ENCODE assay signal across 9 cellular contexts in genomic region chr9:33159760-33160127, GRCh38. TPM values are rescaled to one million over a fixed set of nuclear protein-coding genes. Genes with fewer than 3 reads are reported as not detected.
A peak's percentile ranks its signal among the peaks of the same experiment; 100 is the strongest.
DNase-seq lines count a peak whose midpoint lies in the region; ATAC-seq, FAIRE-seq and TF ChIP-seq lines count a peak whose summit lies in the region.
"Had no signal": no experiment of that assay in that cellular context is flagged by ENCODE, and none has a peak within 500 bp of the region (broad histone marks: within the 10 kb centered on the region; RNA-seq: fewer than 3 reads in every experiment).

No MANE protein-coding gene starts in this region.

- DNase-seq in T-helper 9 cell (peak; percentile 56), bronchial epithelial cell (ENCODE audit: low read depth) (peak; percentile 82), memory B cell (ENCODE audit: low spot score in 2 of 2) (peak; percentile 43 to 61), DMS79 treated with DMSO at 0.1 percent for 48 hours (lab: John Stamatoyannopoulos, UW) (no peak), DMS53 treated with DMSO at 0.1 percent for 48 hours (lab: John Stamatoyannopoulos, UW; ENCODE audit: unreplicated experiment) (no peak)
- peak; percentile 77 for DNase-seq in stimulated activated naive B cell treated with anti-CD40 and anti-IgM and Interleukin-4, amounts not matched to agents 10 μg/mL and 1 μg/mL and 100 μg/mL, for 72 hours

- TF ChIP-seq CTCF in bronchial epithelial cell (IDR thresholded peaks at IDR 0.05; ENCODE audit: insufficient read depth, low read length, severe bottlenecking), result no peak

- no peak for FAIRE-seq in bronchial epithelial cell (lab: Jason Lieb, UNC)
- FAIRE-seq: colon had no signal

- peak overlapping the region; percentile 95 for H3K27ac Mint-ChIP-seq in memory B cell
- H3K27ac Mint-ChIP-seq in stimulated activated naive B cell treated with anti-CD40 and anti-IgM and Interleukin-4, amounts not matched to agents 10 μg/mL and 1 μg/mL and 100 μg/mL, for 72 hours, result peak overlapping the region; percentile 97

- H3K27me3 Mint-ChIP-seq in memory B cell, result no peaks in the 10 kb centered on the region
- no peaks in the 10 kb centered on the region for H3K27me3 Mint-ChIP-seq in stimulated activated naive B cell treated with anti-CD40 and anti-IgM and Interleukin-4, amounts not matched to agents 10 μg/mL and 1 μg/mL and 100 μg/mL, for 72 hours

- ATAC-seq in GM18520 (IDR thresholded peaks at IDR 0.05; ENCODE audit: unreplicated experiment) (peak; percentile 22), HG03196 (IDR thresholded peaks at IDR 0.05; ENCODE audit: unreplicated experiment) (peak; percentile 30), memory B cell (ENCODE audit: low read depth) (peak; percentile 66)
- ATAC-seq in stimulated activated naive B cell treated with anti-CD40 and anti-IgM and Interleukin-4, amounts not matched to agents 10 μg/mL and 1 μg/mL and 100 μg/mL, for 72 hours (replicated peaks), result peak; percentile 70 to 73

- peaks cover 77% of the 10 kb centered on the region for H3K4me1 Mint-ChIP-seq in memory B cell
- peaks cover 68 to 91% of the 10 kb centered on the region in 2 donors for H3K4me1 Mint-ChIP-seq in stimulated activated naive B cell treated with anti-CD40 and anti-IgM and Interleukin-4, amounts not matched to agents 10 μg/mL and 1 μg/mL and 100 μg/mL, for 72 hours

- H3K9me3 Mint-ChIP-seq in memory B cell, result no peaks in the 10 kb centered on the region
- no peaks in the 10 kb centered on the region for H3K9me3 Mint-ChIP-seq in stimulated activated naive B cell treated with anti-CD40 and anti-IgM and Interleukin-4, amounts not matched to agents 10 μg/mL and 1 μg/mL and 100 μg/mL, for 72 hours

- H3K4me3 ChIP-seq in bronchial epithelial cell (ENCODE audit: low read depth, low read length), result no peak overlapping the region

- H3K36me3 Mint-ChIP-seq in memory B cell, result peaks cover 8% of the 10 kb centered on the region
- H3K36me3 Mint-ChIP-seq in stimulated activated naive B cell treated with anti-CD40 and anti-IgM and Interleukin-4, amounts not matched to agents 10 μg/mL and 1 μg/mL and 100 μg/mL, for 72 hours, result peaks cover 18 to 21% of the 10 kb centered on the region in 2 donors

- peaks cover 2% of the 10 kb centered on the region for H3K36me3 ChIP-seq in bronchial epithelial cell (ENCODE audit: control insufficient read depth, insufficient read depth, low read length)

- H3K27me3 ChIP-seq in bronchial epithelial cell (ENCODE audit: control insufficient read depth, insufficient read depth, low read length), result no peaks in the 10 kb centered on the region

- H3K4me3 Mint-ChIP-seq in memory B cell, result peak overlapping the region; percentile 80
- H3K4me3 Mint-ChIP-seq in stimulated activated naive B cell treated with anti-CD40 and anti-IgM and Interleukin-4, amounts not matched to agents 10 μg/mL and 1 μg/mL and 100 μg/mL, for 72 hours, result peak overlapping the region; percentile 33 to 70

RNA-seq across cellular contexts. Expression of gene B4GALT1, which starts 7.4 kb away (rescaled TPM):
- 21.3 and 30.3 TPM in 2 replicates for total RNA-seq in bronchial epithelial cell

Comparison
In these comparisons a context has a peak if more than half of its experiments do, and no peak if none do; other contexts are left out.
1. DNase-seq: peak in T-helper 9 cell (single experiment), bronchial epithelial cell (single experiment), memory B cell (2 of 2) and stimulated activated naive B cell treated with anti-CD40 and anti-IgM and Interleukin-4, amounts not matched to agents 10 μg/mL and 1 μg/mL and 100 μg/mL, for 72 hours (single experiment); none in DMS79 treated with DMSO at 0.1 percent for 48 hours (single experiment) and DMS53 treated with DMSO at 0.1 percent for 48 hours (single experiment).
2. Peak in every context shown above with its lines, with median percentiles within 50 percentile points of each other: ATAC-seq.